ENCODE assay signal across 1 cellular context in the genomic region with DNA sequence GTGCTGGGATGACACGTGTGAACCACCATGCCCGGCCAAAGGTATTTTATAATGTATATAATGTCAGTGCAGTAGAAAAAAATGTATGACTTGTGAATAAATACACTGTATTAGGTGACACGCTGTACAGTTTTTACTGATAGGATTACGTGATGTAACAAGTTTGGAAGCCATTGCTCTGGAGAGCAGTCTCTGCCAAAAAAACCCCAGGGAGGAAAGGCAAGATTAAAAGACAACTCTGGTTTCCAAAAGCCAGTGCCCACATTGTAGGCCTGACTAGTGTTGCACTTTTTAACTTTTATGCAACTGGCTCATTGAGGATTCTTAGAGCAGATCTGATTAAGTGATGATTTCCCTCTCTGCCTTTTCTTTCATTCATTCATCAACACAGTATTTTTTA.
TF ChIP-seq lines count a peak whose summit lies in the region.

No MANE protein-coding gene starts in this region.

TF ChIP-seq in GM23338, 12 proteins besides CTCF, POLR2A, EP300 and RAD21 (continued from another document):
- TF ChIP-seq EZH2 (IDR thresholded peaks at IDR 0.05; ENCODE audit: low read depth, unreplicated experiment) (no peak), POLR2AphosphoS5 (IDR thresholded peaks at IDR 0.05; ENCODE audit: low read depth) (no peak), STAT1 (IDR thresholded peaks at IDR 0.05; ENCODE audit: unreplicated experiment) (no peak)
TF ChIP-seq in GM23338: peak in this region for 0.
